ENCODE assay signal across 18 cellular contexts in genomic region chr16:10322723-10323527, GRCh38.
A peak's percentile ranks its signal among the peaks of the same experiment; 100 is the strongest.
DNase-seq lines count a peak whose midpoint lies in the region; ATAC-seq and TF ChIP-seq lines count a peak whose summit lies in the region.
"Had no signal": no experiment of that assay in that cellular context is flagged by ENCODE, and none has a peak within 500 bp of the region (broad histone marks: within the 10 kb centered on the region; RNA-seq: fewer than 3 reads in every experiment).

No MANE protein-coding gene starts in this region.

- H3K27ac Mint-ChIP-seq in CD14-positive monocyte, result peak overlapping the region in 3 of 7 donors; percentile 0 to 82 (median 6)

- no peak overlapping the region for H3K4me3 ChIP-seq in right atrium auricular region
- no peak overlapping the region for H3K4me3 ChIP-seq in heart left ventricle
- no peak overlapping the region for H3K4me3 ChIP-seq in mesodermal cell (ENCODE audit: extremely low read depth, insufficient read depth, low read length, poor library complexity, severe bottlenecking)

- DNase-seq in Right ventricle myocardium superior (no peak), right atrium auricular region (ENCODE audit: low spot score) (no peak), heart left ventricle (no peak), NCI-H1694 (lab: John Stamatoyannopoulos, UW) (no peak), CD14-positive monocyte (ENCODE audit: low spot score) (no peak), DMS 273 (lab: John Stamatoyannopoulos, UW; ENCODE audit: unreplicated experiment) (no peak)
- DNase-seq: 8988T, C1 segment of cervical spinal cord, Calu3, DMS79, IMR-90, MV-4-11, NCI-H1436, NCI-H2081, NCI-H510A treated with DMSO at 0.1 percent for 48 hours, RPMI8226 had no signal

- H3K27me3 Mint-ChIP-seq in CD14-positive monocyte (ENCODE audit: low read depth in 3 of 3), result no peaks in the 10 kb centered on the region

- H3K9me3 ChIP-seq in right atrium auricular region (no peaks in the 10 kb centered on the region), heart left ventricle (no peaks in the 10 kb centered on the region), mesodermal cell (ENCODE audit: control insufficient read depth, low read length) (no peaks in the 10 kb centered on the region)

- intact Hi-C loops in Right ventricle myocardium superior (cut with DNase I) (no loop called here), heart left ventricle (cut with DNase I) (no loop called here), CD14-positive monocyte (cut with micrococcal nuclease) (no loop called here)

- peaks cover 0 to 5% of the 10 kb centered on the region in 2 donors for H3K4me1 ChIP-seq in right atrium auricular region
- peaks cover 0 to 21% (median 0%) of the 10 kb centered on the region in 12 donors for H3K4me1 ChIP-seq in heart left ventricle
- H3K4me1 ChIP-seq in mesodermal cell (ENCODE audit: control insufficient read depth, insufficient read depth, low read length, poor library complexity, severe bottlenecking), result no peaks in the 10 kb centered on the region

- no peaks in the 10 kb centered on the region for H3K4me1 Mint-ChIP-seq in CD14-positive monocyte

- H3K27me3 ChIP-seq in right atrium auricular region (no peaks in the 10 kb centered on the region), heart left ventricle (no peaks in the 10 kb centered on the region)

- 68 to 73% (median 70%) methylated on average over 8 of the region's 8 CpGs for WGBS in heart left ventricle, 4 donors
- WGBS in mesodermal cell (ENCODE audit: insufficient coverage in 2 of 2), 2 experiments, result 94 to 100% methylated on average over 2 to 5 of the region's 8 CpGs

- H3K36me3 ChIP-seq in right atrium auricular region (no peaks in the 10 kb centered on the region), heart left ventricle (no peaks in the 10 kb centered on the region), mesodermal cell (ENCODE audit: control insufficient read depth, insufficient read depth, low read length) (no peaks in the 10 kb centered on the region)

- TF ChIP-seq CTCF in right atrium auricular region (IDR thresholded peaks at IDR 0.05) (no peak), heart left ventricle (IDR thresholded peaks at IDR 0.05) (no peak), CD14-positive monocyte (IDR thresholded peaks at IDR 0.05) (no peak)

- no peak for TF ChIP-seq POLR2A in heart left ventricle (IDR thresholded peaks at IDR 0.05)

- H3K4me3 Mint-ChIP-seq in CD14-positive monocyte, result no peak overlapping the region

- H3K9me3 Mint-ChIP-seq in CD14-positive monocyte, result peaks cover 0 to 6% (median 2%) of the 10 kb centered on the region in 7 donors

- H3K36me3 Mint-ChIP-seq in CD14-positive monocyte, result no peaks in the 10 kb centered on the region

- H3K27ac ChIP-seq in right atrium auricular region (no peak overlapping the region), heart left ventricle (peak overlapping the region in 7 of 12 donors; percentile 23 to 57 (median 32)), mesodermal cell (ENCODE audit: low read depth, low read length, severe bottlenecking) (peak overlapping the region; percentile 45)

- peak; percentile 19 for ATAC-seq in Right ventricle myocardium superior (ENCODE audit: poor library complexity)
- no peak for ATAC-seq in heart left ventricle
- no peak for ATAC-seq in HG02884 (IDR thresholded peaks at IDR 0.05; ENCODE audit: unreplicated experiment)

Comparison
In these comparisons a context has a peak if more than half of its experiments do, and no peak if none do; other contexts are left out.
1. H3K27ac ChIP-seq: peak in heart left ventricle (7 of 12) and mesodermal cell (single experiment); none in right atrium auricular region (0 of 2).